In genomic region chr21:28345934-28346333, GRCh38 we compare ENCODE assay signal across 24 cellular contexts.
"Had no signal": no experiment of that assay in that cellular context is flagged by ENCODE, and none has a peak within 500 bp of the region (broad histone marks: within the 10 kb centered on the region; RNA-seq: fewer than 3 reads in every experiment).

No MANE protein-coding gene starts in this region.

- H3K4me3 ChIP-seq: ascending aorta, body of pancreas, coronary artery had no signal

- H3K9ac ChIP-seq: KMS-11 had no signal

- H3K27me3 ChIP-seq: ascending aorta, body of pancreas had no signal

- H3K9me3 ChIP-seq: ascending aorta, body of pancreas had no signal

- H3K4me1 ChIP-seq: ascending aorta, body of pancreas had no signal

- DNase-seq: activated CD4-positive, alpha-beta memory T cell treated with anti-CD3 and anti-CD28 coated beads for 36 hours; activated CD4-positive, alpha-beta T cell treated with anti-CD3 and anti-CD28 coated beads, Interleukin-2, amount 10 ng/mL, durations not matched to agents 7 days and 5 days; activated CD4-positive, CD25-positive, alpha-beta regulatory T cell; activated CD8-positive, alpha-beta memory T cell treated with anti-CD3 and anti-CD28 coated beads for 24 hours; activated effector memory CD4-positive, alpha-beta T cell treated with anti-CD3 and anti-CD28 coated beads, Interleukin-2, amount 50 U/mL, for 16 hours; activated naive CD4-positive, alpha-beta T cell treated with Interleukin-2 at 50 U/mL for 16 hours; activated naive CD8-positive, alpha-beta T cell treated with anti-CD3 and anti-CD28 coated beads, Interleukin-2, amount 50 U/mL, for 24 hours; activated T-cell treated with anti-CD3 and anti-CD28 coated beads, Interleukin-2, amount 50 U/mL, for 4 hours; amniotic stem cell; body of pancreas; central memory CD4-positive, alpha-beta T cell; MM.1S; NCI-H1092 treated with DMSO at 0.1 percent for 48 hours; NCI-H1417 treated with DMSO at 0.1 percent for 48 hours; NCI-H1694; NCI-H2081; NCI-H446; NCI-H524; SHP77; SW 1271 had no signal

- H3K27ac ChIP-seq: ascending aorta, body of pancreas, coronary artery, KMS-11, VCaP had no signal

- H3K36me3 ChIP-seq: ascending aorta had no signal

- H3K4me2 ChIP-seq: KMS-11 had no signal
